In genomic region chr9:37034320-37034937, GRCh38 we compare ENCODE assay signal across 8 cellular contexts. TPM values are rescaled to one million over a fixed set of nuclear protein-coding genes. Genes with fewer than 3 reads are reported as not detected.
DNase-seq lines count a peak whose midpoint lies in the region; ATAC-seq, FAIRE-seq and TF ChIP-seq lines count a peak whose summit lies in the region.

No MANE protein-coding gene starts in this region.

- no CpG with 5 or more reads among the region's 55 CpGs for WGBS in neuronal stem cell (ENCODE audit: extremely low coverage in 2 of 2, insufficient read length in 2 of 2, insufficient replicate concordance in 1 of 2), 2 donors

- H3K9ac ChIP-seq in neuronal stem cell (ENCODE audit: low read depth, low read length, poor library complexity), result no peak overlapping the region

- no peak overlapping the region for H3K27ac ChIP-seq in neuronal stem cell (replicated peaks; ENCODE audit: low read length)
- H3K27ac ChIP-seq in uterus, result no peak overlapping the region

- H4K91ac ChIP-seq in neuronal stem cell (ENCODE audit: low read depth, low read length, poor library complexity), result no peak overlapping the region

- no peak overlapping the region for H3K4ac ChIP-seq in neuronal stem cell (ENCODE audit: low read length)

- H2BK15ac ChIP-seq in neuronal stem cell (ENCODE audit: low read length), result no peak overlapping the region

- H3K4me3 ChIP-seq in bronchial epithelial cell (ENCODE audit: low read depth, low read length) (no peak overlapping the region), neuronal stem cell (ENCODE audit: low read length in 2 of 2) (peak overlapping the region in 1 of 2 donors; percentile 59), uterus (no peak overlapping the region)

- H4K8ac ChIP-seq in neuronal stem cell (ENCODE audit: low read depth, low read length), result no peak overlapping the region

- peak; percentile 24 for TF ChIP-seq CTCF in bronchial epithelial cell (IDR thresholded peaks at IDR 0.05; ENCODE audit: insufficient read depth, low read length, severe bottlenecking)
- no peak for TF ChIP-seq CTCF in uterus (IDR thresholded peaks at IDR 0.05)

- no peak overlapping the region for H3K23ac ChIP-seq in neuronal stem cell (ENCODE audit: low read depth, low read length, poor library complexity)

- H3K14ac ChIP-seq in neuronal stem cell (ENCODE audit: low read length), result no peak overlapping the region

- H3K27me3 ChIP-seq in bronchial epithelial cell (ENCODE audit: control insufficient read depth, insufficient read depth, low read length) (peaks cover 93% of the 10 kb centered on the region), neuronal stem cell (ENCODE audit: control insufficient read depth in 3 of 3, insufficient read depth in 3 of 3, low read depth in 1 of 3, low read length in 3 of 3) (peaks cover 0 to 99% (median 48%) of the 10 kb centered on the region in 3 experiments), uterus (peaks cover 42 to 97% of the 10 kb centered on the region in 2 donors)

- H3K4me1 ChIP-seq in neuronal stem cell (ENCODE audit: control insufficient read depth in 2 of 2, insufficient read depth in 1 of 2, low read depth in 1 of 2, low read length in 2 of 2) (peaks cover 11 to 15% of the 10 kb centered on the region in 2 donors), uterus (peaks cover 0 to 20% of the 10 kb centered on the region in 2 donors)

- no peak for TF ChIP-seq POLR2A in uterus (IDR thresholded peaks at IDR 0.05)

- H3K9me3 ChIP-seq in neuronal stem cell (replicated peaks in 1 of 2; ENCODE audit: control insufficient read depth in 2 of 2, insufficient read depth in 1 of 2, low read depth in 1 of 2, low read length in 2 of 2) (peaks cover 0 to 11% of the 10 kb centered on the region in 2 donors), uterus (no peaks in the 10 kb centered on the region)

- H3K79me1 ChIP-seq in neuronal stem cell (ENCODE audit: low read depth, low read length), result peaks cover 2% of the 10 kb centered on the region

- H2BK120ac ChIP-seq in neuronal stem cell (ENCODE audit: low read depth, low read length), result no peak overlapping the region

- H2BK5ac ChIP-seq in neuronal stem cell (ENCODE audit: low read length), result no peak overlapping the region

- H3K18ac ChIP-seq in neuronal stem cell (ENCODE audit: low read length), result no peak overlapping the region

- no peak for FAIRE-seq in bronchial epithelial cell (lab: Jason Lieb, UNC)

- H2AK5ac ChIP-seq in neuronal stem cell (ENCODE audit: low read depth, low read length), result no peak overlapping the region

- intact Hi-C loops in uterus (cut with DNase I; ENCODE audit: low total_unique reads), result no loop called here

- ATAC-seq in HG02798 (IDR thresholded peaks at IDR 0.05; ENCODE audit: poor library complexity, unreplicated experiment) (peak; percentile 29), HG03521 (IDR thresholded peaks at IDR 0.05; ENCODE audit: unreplicated experiment) (no peak)

- H2BK12ac ChIP-seq in neuronal stem cell (ENCODE audit: low read length), result no peak overlapping the region

- peak; percentile 68 for DNase-seq in activated effector memory CD4-positive, alpha-beta T cell treated with anti-CD3 and anti-CD28 coated beads, Interleukin-2, amount 50 U/mL, for 16 hours
- no peak for DNase-seq in activated effector memory CD4-positive, alpha-beta T cell treated with Interleukin-2 at 50 U/mL for 16 hours
- DNase-seq in NCI-H69 (lab: John Stamatoyannopoulos, UW), result peak; percentile 63
- DNase-seq in bronchial epithelial cell (ENCODE audit: low read depth), result no peak
- DNase-seq in neuronal stem cell (ENCODE audit: low spot score), result no peak
- no peak for DNase-seq in uterus

- no peaks in the 10 kb centered on the region for H3K36me3 ChIP-seq in bronchial epithelial cell (ENCODE audit: control insufficient read depth, insufficient read depth, low read length)
- H3K36me3 ChIP-seq in neuronal stem cell (replicated peaks in 1 of 2; ENCODE audit: control insufficient read depth in 2 of 2, insufficient read depth in 2 of 2, low read length in 2 of 2), result no peaks in the 10 kb centered on the region
- H3K36me3 ChIP-seq in uterus, result no peaks in the 10 kb centered on the region

- H3K4me2 ChIP-seq in neuronal stem cell (ENCODE audit: insufficient read depth, low read length, poor library complexity, severe bottlenecking), result peak overlapping the region; percentile 47

- H2AFZ ChIP-seq in neuronal stem cell (ENCODE audit: low read length), result peak overlapping the region; percentile 97

RNA-seq across cellular contexts. Expression of gene PAX5, which starts 0.4 kb away (rescaled TPM):
- total RNA-seq in bronchial epithelial cell (not detected in 2 replicates), uterus (under 1 TPM in 1 of 4 donors, not detected in 3; 0.55 TPM)
- polyA plus RNA-seq in neuronal stem cell (2013, experiment 1 of 2), result not detected
- polyA plus RNA-seq in neuronal stem cell (2013, experiment 2 of 2), result under 0.01 TPM

Comparison
In these comparisons a context has a peak if more than half of its experiments do, and no peak if none do; other contexts are left out.
1. DNase-seq: peak in activated effector memory CD4-positive, alpha-beta T cell treated with anti-CD3 and anti-CD28 coated beads, Interleukin-2, amount 50 U/mL, for 16 hours (single experiment) and NCI-H69 (single experiment); none in activated effector memory CD4-positive, alpha-beta T cell treated with Interleukin-2 at 50 U/mL for 16 hours (single experiment), bronchial epithelial cell (single experiment), neuronal stem cell (single experiment) and uterus (0 of 2).